ENCODE assay signal across 21 cellular contexts in the genomic region with DNA sequence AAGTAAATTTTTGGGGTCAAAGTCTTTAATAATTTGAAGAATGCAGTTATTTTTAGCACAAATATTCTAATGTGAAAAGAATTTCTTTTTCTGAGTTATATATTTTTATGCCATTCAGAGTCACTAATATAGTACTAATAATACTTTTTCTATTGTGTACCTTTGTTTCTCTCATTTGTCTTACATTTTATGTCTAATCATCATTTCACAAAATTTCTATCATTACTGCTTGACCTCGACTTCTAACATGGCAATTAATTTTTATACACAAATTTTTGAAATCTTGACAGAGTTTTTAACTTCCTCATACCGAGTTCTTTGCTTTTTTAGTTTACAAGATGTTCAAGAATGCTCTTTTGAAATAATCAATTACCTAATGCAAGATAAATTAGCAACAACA.
"Had no signal": no experiment of that assay in that cellular context is flagged by ENCODE, and none has a peak within 500 bp of the region (broad histone marks: within the 10 kb centered on the region; RNA-seq: fewer than 3 reads in every experiment).

No MANE protein-coding gene starts in this region.

- H3K27ac ChIP-seq: HL-60, KMS-11, SJSA1, SK-N-MC had no signal

- H3K4me1 ChIP-seq: SJSA1 had no signal

- H3K9ac ChIP-seq: KMS-11 had no signal

- DNase-seq: Kasumi-1, MM.1S, NCI-H1092 treated with DMSO at 0.1 percent for 48 hours, NCI-H1436, NCI-H187, NCI-H2029, NCI-H2081 treated with DMSO at 0.1 percent for 48 hours, NCI-H2171, NCI-H226, NCI-H446, NCI-H510A, NCI-H524 treated with DMSO at 0.1 percent for 48 hours, NCI-H69, NCI-H774, SHP77 treated with DMSO at 0.1 percent for 48 hours had no signal

- H3K4me2 ChIP-seq: KMS-11 had no signal

- H3K36me3 ChIP-seq: SJSA1 had no signal

- H3K27me3 ChIP-seq: SJSA1 had no signal

- H3K4me3 ChIP-seq: SJSA1, SK-N-MC had no signal

- H3K9me3 ChIP-seq: SJSA1 had no signal

- FAIRE-seq: HTR-8/SVneo had no signal

- ATAC-seq: Right ventricle myocardium inferior had no signal
